ENCODE assay signal across 8 cellular contexts in genomic region chr11:72652133-72652532, GRCh38. TPM values are rescaled to one million over a fixed set of nuclear protein-coding genes. Genes with fewer than 3 reads are reported as not detected.
"Had no signal": no experiment of that assay in that cellular context is flagged by ENCODE, and none has a peak within 500 bp of the region (broad histone marks: within the 10 kb centered on the region; RNA-seq: fewer than 3 reads in every experiment).

No MANE protein-coding gene starts in this region.

- DNase-seq: HCEC 1CT, HFFc6, IMR-90, KBM-7 had no signal

- H2AFZ ChIP-seq: GM23338 had no signal

- FAIRE-seq: H54 had no signal

- H3K27ac Mint-ChIP-seq: GM23338, H9, HFFc6 had no signal

- H3K27ac ChIP-seq: HL-60 had no signal

- H3K4me3 ChIP-seq: GM23338 had no signal

- H3K4me3 Mint-ChIP-seq: GM23338, H9, HFFc6 had no signal

- H3K9me3 Mint-ChIP-seq: GM23338, H9, HFFc6 had no signal

- H3K4me2 ChIP-seq: GM23338 had no signal

RNA-seq across cellular contexts. Expression of gene PDE2A, which starts 22.1 kb away (rescaled TPM):
- total RNA-seq: IMR-90 had no signal
